In genomic region chr14:101737414-101738367, GRCh38 we compare ENCODE assay signal across 1 cellular context.
TF ChIP-seq lines count a peak whose summit lies in the region.

No MANE protein-coding gene starts in this region.

TF ChIP-seq in HCT116, 20 proteins besides CTCF, POLR2A, EP300 and RAD21 (continued from another document):
- TF ChIP-seq POLR2AphosphoS5 (IDR thresholded peaks at IDR 0.05; ENCODE audit: low read depth, low read length) (no peak), JUND (IDR thresholded peaks at IDR 0.05) (no peak), ZFX (IDR thresholded peaks at IDR 0.05) (no peak), CEBPB (IDR thresholded peaks at IDR 0.05; ENCODE audit: low read depth) (no peak), MAX (IDR thresholded peaks at IDR 0.05) (no peak), SP1 (IDR thresholded peaks at IDR 0.05; ENCODE audit: low read depth) (no peak), SIN3A (IDR thresholded peaks at IDR 0.05; ENCODE audit: low read depth) (no peak), ELF1 (IDR thresholded peaks at IDR 0.05; ENCODE audit: borderline replicate concordance, low read depth) (no peak; the same call in 1 of the 2 replicates), ZNF274 (IDR thresholded peaks at IDR 0.05; ENCODE audit: low read depth, low read length) (no peak), EZH2 (IDR thresholded peaks at IDR 0.05) (no peak), YY1 (IDR thresholded peaks at IDR 0.05; ENCODE audit: extremely low read depth, insufficient replicate concordance, low read depth, low read length) (no peak)
